Comparison of ENCODE assay signal across 7 cellular contexts in the genomic region with DNA sequence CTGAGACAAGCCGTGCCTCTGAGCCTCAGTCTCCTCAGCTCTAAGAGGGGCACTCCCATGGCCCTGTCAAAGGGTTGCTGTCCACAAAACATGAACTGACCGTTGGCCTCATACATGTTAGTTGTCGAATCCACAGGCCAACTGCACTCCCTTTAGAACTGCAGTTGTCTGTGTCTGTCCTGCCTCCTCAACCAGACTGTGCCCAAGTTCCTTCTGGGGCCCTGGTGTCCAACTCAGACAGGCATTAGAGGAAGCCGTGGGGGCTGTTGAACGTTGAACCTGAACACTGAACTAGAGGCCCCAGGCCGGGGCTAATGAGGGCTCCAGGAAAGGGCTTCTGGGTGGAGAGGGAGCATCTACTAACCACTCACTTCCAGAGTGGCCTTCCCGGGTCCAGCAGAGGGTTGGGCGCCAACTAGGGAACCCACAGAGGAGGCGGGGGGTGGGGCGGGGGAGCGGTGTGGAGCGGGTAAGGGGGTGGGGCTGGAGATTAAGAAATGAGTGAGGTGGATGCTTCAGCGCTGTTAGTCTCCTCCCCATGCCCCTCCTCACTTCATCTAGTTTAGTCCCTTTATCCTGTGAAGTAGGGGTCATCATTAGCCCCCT. TPM values are rescaled to one million over a fixed set of nuclear protein-coding genes. Genes with fewer than 3 reads are reported as not detected.
DNase-seq lines count a peak whose midpoint lies in the region; ATAC-seq, FAIRE-seq and TF ChIP-seq lines count a peak whose summit lies in the region.

A gene with protein sequence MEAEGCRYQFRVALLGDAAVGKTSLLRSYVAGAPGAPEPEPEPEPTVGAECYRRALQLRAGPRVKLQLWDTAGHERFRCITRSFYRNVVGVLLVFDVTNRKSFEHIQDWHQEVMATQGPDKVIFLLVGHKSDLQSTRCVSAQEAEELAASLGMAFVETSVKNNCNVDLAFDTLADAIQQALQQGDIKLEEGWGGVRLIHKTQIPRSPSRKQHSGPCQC (plus strand): TSS at position 558 of the 606 bp plus-strand sequence. CDS start 247 bp downstream, outside the sequence.

- peaks cover 6% of the 10 kb centered on the region for H3K4me1 Mint-ChIP-seq in stimulated activated effector memory CD8-positive, alpha-beta T cell treated with anti-CD3 and anti-CD28 coated beads, Interleukin-12 subunit alpha, Interleukin-12 subunit beta, amount 100 ng/mL, for 72 hours

- no peaks in the 10 kb centered on the region for H3F3A ChIP-seq in MM.1S (ENCODE audit: insufficient read depth, low read length)

- H3K4me3 ChIP-seq in GM12875 (ENCODE audit: low read depth, low read length) (peak within 1 kb of the TSS; percentile 47), astrocyte of the cerebellum (ENCODE audit: low read depth, low read length) (peak within 1 kb of the TSS; percentile 44), kidney (ENCODE audit: low read length in 2 of 2) (peak within 1 kb of the TSS; percentile 50 to 55), MM.1S (ENCODE audit: low read length) (no peak within 1 kb of the TSS)

- H3K9ac ChIP-seq in kidney (ENCODE audit: low read length in 2 of 2) (peak within 1 kb of the TSS; percentile 16 to 46), MM.1S (ENCODE audit: low read length) (no peak within 1 kb of the TSS)

- H3K4me3 Mint-ChIP-seq in stimulated activated effector memory CD8-positive, alpha-beta T cell treated with anti-CD3 and anti-CD28 coated beads, Interleukin-12 subunit alpha, Interleukin-12 subunit beta, amount 100 ng/mL, for 72 hours: peak within 1 kb of the TSS; percentile 71

- peak within 1 kb of the TSS; percentile 63 for H3K27ac Mint-ChIP-seq in stimulated activated effector memory CD8-positive, alpha-beta T cell treated with anti-CD3 and anti-CD28 coated beads, Interleukin-12 subunit alpha, Interleukin-12 subunit beta, amount 100 ng/mL, for 72 hours

- no peaks in the 10 kb centered on the region for H4K20me1 ChIP-seq in MM.1S (ENCODE audit: insufficient read depth, low read length)

- H3K4me2 ChIP-seq in MM.1S (ENCODE audit: low read depth, low read length): no peak within 1 kb of the TSS; the same call in 1 of the 2 replicates

- H3K4me1 ChIP-seq in kidney (ENCODE audit: control insufficient read depth in 1 of 2, insufficient read depth in 1 of 2, low read depth in 1 of 2, low read length in 2 of 2) (peaks cover 0 to 3% of the 10 kb centered on the region in 2 donors), MM.1S (ENCODE audit: low read length) (0 out of 2 replicates have a peak, but pooled peaks cover 1% of the 10 kb centered on the region)

- DNase-seq in HuH-7 (ENCODE audit: low spot score) (peak; percentile 67), astrocyte of the cerebellum (ENCODE audit: low read depth) (no peak), kidney (no peak), NCI-H2196 treated with DMSO at 0.1 percent for 48 hours (lab: John Stamatoyannopoulos, UW; ENCODE audit: unreplicated experiment) (no peak), MM.1S (no peak)
- no peak for DNase-seq in stimulated activated effector memory CD8-positive, alpha-beta T cell treated with anti-CD3 and anti-CD28 coated beads, Interleukin-12 subunit alpha, Interleukin-12 subunit beta, amount 100 ng/mL, for 72 hours (ENCODE audit: low spot score in 2 of 2)

- H3K9me2 ChIP-seq in MM.1S (replicated peaks; ENCODE audit: insufficient read depth, low read length): no peaks in the 10 kb centered on the region

- H3K9me3 ChIP-seq in kidney (ENCODE audit: control insufficient read depth in 1 of 2, low read length in 2 of 2) (no peaks in the 10 kb centered on the region), MM.1S (replicated peaks; ENCODE audit: insufficient read depth, low read length) (no peaks in the 10 kb centered on the region)

- ATAC-seq in stimulated activated effector memory CD8-positive, alpha-beta T cell treated with anti-CD3 and anti-CD28 coated beads, Interleukin-12 subunit alpha, Interleukin-12 subunit beta, amount 100 ng/mL, for 72 hours: peak; percentile 73

- peaks cover 6% of the 10 kb centered on the region for H3K36me3 Mint-ChIP-seq in stimulated activated effector memory CD8-positive, alpha-beta T cell treated with anti-CD3 and anti-CD28 coated beads, Interleukin-12 subunit alpha, Interleukin-12 subunit beta, amount 100 ng/mL, for 72 hours

- intact Hi-C loops in kidney (cut with DNase I): no loop called here

- H3K36me3 ChIP-seq in kidney (ENCODE audit: control insufficient read depth in 1 of 2, insufficient read depth in 2 of 2, low read length in 2 of 2) (no peaks in the 10 kb centered on the region), MM.1S (replicated peaks; ENCODE audit: insufficient read depth, low read length) (no peaks in the 10 kb centered on the region)

- FAIRE-seq in kidney (lab: Jason Lieb, UNC): no peak

- no peak within 1 kb of the TSS for H2AFZ ChIP-seq in MM.1S (ENCODE audit: low read length)

- no peaks in the 10 kb centered on the region for H3K9me3 Mint-ChIP-seq in stimulated activated effector memory CD8-positive, alpha-beta T cell treated with anti-CD3 and anti-CD28 coated beads, Interleukin-12 subunit alpha, Interleukin-12 subunit beta, amount 100 ng/mL, for 72 hours

- no peaks in the 10 kb centered on the region for H3K27me3 ChIP-seq in MM.1S (replicated peaks; ENCODE audit: insufficient read depth, low read length)

- no peak for TF ChIP-seq CTCF in GM12875 (IDR thresholded peaks at IDR 0.05; ENCODE audit: borderline replicate concordance, insufficient read depth, low read depth, low read length)
- no peak for TF ChIP-seq CTCF in astrocyte of the cerebellum (IDR thresholded peaks at IDR 0.05; ENCODE audit: low read depth, low read length, missing control alignments)
- no peak for TF ChIP-seq CTCF in kidney (IDR thresholded peaks at IDR 0.05; ENCODE audit: borderline replicate concordance, extremely low read depth, insufficient read depth)
- no peak for TF ChIP-seq CTCF in MM.1S (IDR thresholded peaks at IDR 0.05; ENCODE audit: low read length)

- in situ Hi-C loops in astrocyte of the cerebellum (cut with HindIII; ENCODE audit: low sequenced_read_pairs): no loop called here

- no peaks in the 10 kb centered on the region for H3K79me2 ChIP-seq in MM.1S (ENCODE audit: low read length)

- no peak within 1 kb of the TSS for H3K27ac ChIP-seq in kidney (ENCODE audit: low read depth in 2 of 2, low read length in 2 of 2)
- H3K27ac ChIP-seq in MM.1S (ENCODE audit: low read length): no peak within 1 kb of the TSS

RNA-seq across cellular contexts. Expression of the gene that starts here (rescaled TPM):
- total RNA-seq in kidney: 3.3 TPM
- polyA plus RNA-seq in kidney (ENCODE audit: insufficient read depth, low read depth, low replicate concordance): 0.32 TPM
